In genomic region chr12:48680861-48681260, GRCh38 we compare ENCODE assay signal across 9 cellular contexts. TPM values are rescaled to one million over a fixed set of nuclear protein-coding genes. Genes with fewer than 3 reads are reported as not detected.
DNase-seq lines count a peak whose midpoint lies in the region; ATAC-seq, FAIRE-seq and TF ChIP-seq lines count a peak whose summit lies in the region.
"Had no signal": no experiment of that assay in that cellular context is flagged by ENCODE, and none has a peak within 500 bp of the region (broad histone marks: within the 10 kb centered on the region; RNA-seq: fewer than 3 reads in every experiment).

No MANE protein-coding gene starts in this region.

- no peak for ATAC-seq in activated CD8-positive, alpha-beta memory T cell treated with anti-CD3 and anti-CD28 coated beads, Interleukin-2, amount 10 ng/mL, durations not matched to agents 7 days and 5 days
- no peak for ATAC-seq in activated naive CD8-positive, alpha-beta T cell treated with anti-CD3 and anti-CD28 coated beads, Interleukin-2, amount 50 U/mL, for 24 hours
- ATAC-seq in HepG2 (no peak), GM21423 (IDR thresholded peaks at IDR 0.05; ENCODE audit: unreplicated experiment) (no peak)

- TF ChIP-seq EP300 in HepG2 (IDR thresholded peaks at IDR 0.05; ENCODE audit: low read depth in 2 of 2, low read length in 2 of 2) (no peak), HepG2 (CRISPR knock-in tag; IDR thresholded peaks at IDR 0.05; ENCODE audit: borderline replicate concordance) (no peak)

- CTCF ChIA-PET in activated CD8-positive, alpha-beta memory T cell treated with anti-CD3 and anti-CD28 coated beads, Interleukin-2, amount 10 ng/mL, durations not matched to agents 7 days and 5 days (lab: Charles Lee), result no interaction called here
- CTCF ChIA-PET in HepG2 (lab: Yijun Ruan, JAX; ENCODE audit: low intra/inter-chr PET ratio, low total read pairs), result no interaction called here

- H3K4me1 Mint-ChIP-seq in activated CD8-positive, alpha-beta memory T cell treated with anti-CD3 and anti-CD28 coated beads, Interleukin-2, amount 10 ng/mL, durations not matched to agents 7 days and 5 days, result peaks cover 50% of the 10 kb centered on the region
- peaks cover 51% of the 10 kb centered on the region for H3K4me1 Mint-ChIP-seq in activated naive CD8-positive, alpha-beta T cell treated with anti-CD3 and anti-CD28 coated beads, Interleukin-2, amount 50 U/mL, for 24 hours

- peak overlapping the region; percentile 96 for H3K9ac ChIP-seq in HepG2 (ENCODE audit: insufficient read depth, low read depth, low read length)

- H2AFZ ChIP-seq in HepG2 (ENCODE audit: low read length), result no peak overlapping the region

- H3K4me3 Mint-ChIP-seq in activated CD8-positive, alpha-beta memory T cell treated with anti-CD3 and anti-CD28 coated beads, Interleukin-2, amount 10 ng/mL, durations not matched to agents 7 days and 5 days, result peak overlapping the region; percentile 98
- H3K4me3 Mint-ChIP-seq in activated naive CD8-positive, alpha-beta T cell treated with anti-CD3 and anti-CD28 coated beads, Interleukin-2, amount 50 U/mL, for 24 hours, result peak overlapping the region; percentile 99

- H4K20me1 ChIP-seq in HepG2 (ENCODE audit: insufficient read depth, low read length), result peaks cover 10% of the 10 kb centered on the region; the same call in 1 of the 2 replicates

- H3K4me3 ChIP-seq in HepG2 (replicated peaks in 1 of 3; ENCODE audit: insufficient read depth in 1 of 3, low read depth in 2 of 3, low read length in 3 of 3) (peak overlapping the region; percentile 82 to 91 (median 85)), thymus (ENCODE audit: low read length) (peak overlapping the region; percentile 95)

- H3K9me3 ChIP-seq in HepG2 (ENCODE audit: low read length), result no peaks in the 10 kb centered on the region
- no peaks in the 10 kb centered on the region for H3K9me3 ChIP-seq in thymus (ENCODE audit: control insufficient read depth)

- H3K27ac ChIP-seq in HepG2 (ENCODE audit: extremely low read length, insufficient read depth, low read length), result peak overlapping the region; percentile 93
- H3K27ac ChIP-seq in thymus (ENCODE audit: low read depth), result no peak overlapping the region

- intact Hi-C loops in HepG2 (cut with micrococcal nuclease; ENCODE audit: unreplicated experiment), result no loop called here

- no TSS peak for BruUV-seq in HepG2 (replicated peaks; lab: Mats Ljungman, UMichigan)

- peaks cover 45% of the 10 kb centered on the region for H3K4me1 ChIP-seq in HepG2 (ENCODE audit: insufficient read depth, low read length)
- H3K4me1 ChIP-seq in thymus (ENCODE audit: control insufficient read depth, insufficient read depth, low read length), result peaks cover 13% of the 10 kb centered on the region

- H3K27me3 ChIP-seq in HepG2 (ENCODE audit: control insufficient read depth in 1 of 2, insufficient read depth in 2 of 2, low read length in 2 of 2) (no peaks in the 10 kb centered on the region; a peak in 1 of 5 replicates), thymus (ENCODE audit: control insufficient read depth, insufficient read depth) (no peaks in the 10 kb centered on the region)

- peaks cover 4 to 29% of the 10 kb centered on the region in 2 experiments; a peak in 3 of 5 replicates for H3K36me3 ChIP-seq in HepG2 (replicated peaks in 1 of 2; ENCODE audit: control insufficient read depth in 1 of 2, insufficient read depth in 2 of 2, low read length in 2 of 2)
- peaks cover 23% of the 10 kb centered on the region for H3K36me3 ChIP-seq in thymus (ENCODE audit: control insufficient read depth, insufficient read depth)

- WGBS in HepG2 (ENCODE audit: low lambda C conversion rate), result 63% methylated on average over 13 of the region's 13 CpGs
- 92% methylated on average over 13 of the region's 13 CpGs for WGBS in thymus

- H3K27ac Mint-ChIP-seq in activated CD8-positive, alpha-beta memory T cell treated with anti-CD3 and anti-CD28 coated beads, Interleukin-2, amount 10 ng/mL, durations not matched to agents 7 days and 5 days, result peak overlapping the region; percentile 96
- H3K27ac Mint-ChIP-seq in activated naive CD8-positive, alpha-beta T cell treated with anti-CD3 and anti-CD28 coated beads, Interleukin-2, amount 50 U/mL, for 24 hours, result peak overlapping the region; percentile 93

- no peak for FAIRE-seq in HepG2 (lab: Jason Lieb, UNC)

- in situ Hi-C loops in HepG2 (cut with HindIII; ENCODE audit: extremely low pct_ligation_motif_present, low pct_unique_long_range_greater_than_20kb), result no loop called here

- peaks cover 46% of the 10 kb centered on the region for H3K36me3 Mint-ChIP-seq in activated CD8-positive, alpha-beta memory T cell treated with anti-CD3 and anti-CD28 coated beads, Interleukin-2, amount 10 ng/mL, durations not matched to agents 7 days and 5 days
- peaks cover 49% of the 10 kb centered on the region for H3K36me3 Mint-ChIP-seq in activated naive CD8-positive, alpha-beta T cell treated with anti-CD3 and anti-CD28 coated beads, Interleukin-2, amount 50 U/mL, for 24 hours (ENCODE audit: low read depth)

- DNase-seq in activated CD8-positive, alpha-beta memory T cell treated with anti-CD3 and anti-CD28 coated beads, Interleukin-2, amount 10 ng/mL, durations not matched to agents 7 days and 5 days, result no peak
- no peak for DNase-seq in activated CD8-positive, alpha-beta memory T cell treated with anti-CD3 and anti-CD28 coated beads for 24 hours
- DNase-seq in activated naive CD8-positive, alpha-beta T cell treated with anti-CD3 and anti-CD28 coated beads, Interleukin-2, amount 50 U/mL, for 24 hours, result no peak
- DNase-seq in HepG2 (ENCODE audit: low spot score) (no peak), occipital lobe (lab: John Stamatoyannopoulos, UW) (no peak), HK-2 (ENCODE audit: unreplicated experiment) (no peak)
- DNase-seq: activated CD4-positive, alpha-beta T cell treated with anti-CD3 and anti-CD28 coated beads, Interleukin-2, amount 50 U/mL, for 1 hour had no signal

- H3K27me3 Mint-ChIP-seq in activated CD8-positive, alpha-beta memory T cell treated with anti-CD3 and anti-CD28 coated beads, Interleukin-2, amount 10 ng/mL, durations not matched to agents 7 days and 5 days, result no peaks in the 10 kb centered on the region
- H3K27me3 Mint-ChIP-seq in activated naive CD8-positive, alpha-beta T cell treated with anti-CD3 and anti-CD28 coated beads, Interleukin-2, amount 50 U/mL, for 24 hours, result no peaks in the 10 kb centered on the region

- POLR2A ChIA-PET in HepG2 (lab: Yijun Ruan, JAX), result no interaction called here

- peaks cover 59% of the 10 kb centered on the region for H3K79me2 ChIP-seq in HepG2 (ENCODE audit: insufficient read depth, low read length)

- peak overlapping the region; percentile 89 for H3K4me2 ChIP-seq in HepG2 (ENCODE audit: low read depth, low read length)

- no peak for TF ChIP-seq CTCF in HepG2 (CRISPR knock-in tag; IDR thresholded peaks at IDR 0.05)

- TF ChIP-seq POLR2A in HepG2 (IDR thresholded peaks at IDR 0.05; ENCODE audit: insufficient read depth in 1 of 2, low read depth in 2 of 2, low read length in 2 of 2), result no peak

- H3K9me3 Mint-ChIP-seq in activated CD8-positive, alpha-beta memory T cell treated with anti-CD3 and anti-CD28 coated beads, Interleukin-2, amount 10 ng/mL, durations not matched to agents 7 days and 5 days (ENCODE audit: low read depth), result no peaks in the 10 kb centered on the region
- H3K9me3 Mint-ChIP-seq in activated naive CD8-positive, alpha-beta T cell treated with anti-CD3 and anti-CD28 coated beads, Interleukin-2, amount 50 U/mL, for 24 hours, result no peaks in the 10 kb centered on the region

- TF ChIP-seq RAD21 in HepG2 (CRISPR knock-in tag; IDR thresholded peaks at IDR 0.05), result no peak

RNA-seq across cellular contexts. Expression of gene KANSL2, which starts 1.2 kb away (rescaled TPM):
- total RNA-seq in activated CD8-positive, alpha-beta memory T cell treated with anti-CD3 and anti-CD28 coated beads, Interleukin-2, amount 10 ng/mL, durations not matched to agents 7 days and 5 days, result 10 to 100 TPM; 56.6 to 57.7 TPM
- 40.1 and 41.3 TPM in 2 replicates for total RNA-seq in HepG2 (2016; rRNA removed; fragmentation: Illumina TruSeq; extraction: Trizol)
- total RNA-seq in HepG2 (2016; cell fraction: cytosol; rRNA removed; fragmentation: Illumina TruSeq; extraction: Trizol; ENCODE audit: low read depth), result 11.6 and 13.1 TPM in 2 replicates
- total RNA-seq in HepG2 (2016; cell fraction: insoluble cytoplasmic fraction; rRNA removed; fragmentation: Illumina TruSeq; extraction: Trizol), result 39.5 and 40.8 TPM in 2 replicates
- 20.4 and 20.6 TPM in 2 replicates for total RNA-seq in HepG2 (2016; cell fraction: membrane; rRNA removed; fragmentation: Illumina TruSeq; extraction: Trizol)
- 49.1 and 56.8 TPM in 2 replicates for total RNA-seq in HepG2 (2016; cell fraction: nucleus; rRNA removed; fragmentation: Illumina TruSeq; extraction: Trizol)
- 22.0 and 24.1 TPM in 2 replicates for polyA plus RNA-seq in HepG2 (2011; rRNA removed)
- polyA plus RNA-seq in HepG2 (2011; cell fraction: cytosol; rRNA removed), result 23.5 and 23.9 TPM in 2 replicates
- polyA plus RNA-seq in HepG2 (2011; cell fraction: nucleus; rRNA removed), result 38.4 and 46.5 TPM in 2 replicates
- 17.0 and 17.6 TPM in 2 replicates for polyA plus RNA-seq in HepG2 (2012)
- polyA plus RNA-seq in HepG2 (2016; cell fraction: cytosol; fragmentation: Illumina TruSeq; extraction: Trizol; ENCODE audit: low read depth), result 4.1 and 5.1 TPM in 2 replicates
- 26.9 and 31.9 TPM in 2 replicates for polyA plus RNA-seq in HepG2 (2016; cell fraction: insoluble cytoplasmic fraction; fragmentation: Illumina TruSeq; extraction: Trizol; ENCODE audit: low read depth)
- 6.4 and 6.7 TPM in 2 replicates for polyA plus RNA-seq in HepG2 (2016; cell fraction: membrane; fragmentation: Illumina TruSeq; extraction: Trizol; ENCODE audit: low read depth)
- polyA plus RNA-seq in HepG2 (2016; cell fraction: nucleus; fragmentation: Illumina TruSeq; extraction: Trizol; ENCODE audit: insufficient read depth, low read depth), result 56.2 and 75.3 TPM in 2 replicates
- polyA minus RNA-seq in HepG2 (2011; rRNA and poly(A)+ RNA removed; ENCODE audit: low replicate concordance), result 80.5 and 142 TPM in 2 replicates
- 21.1 and 21.6 TPM in 2 replicates for polyA minus RNA-seq in HepG2 (2011; cell fraction: cytosol; rRNA and poly(A)+ RNA removed)
- 102 and 110 TPM in 2 replicates for polyA minus RNA-seq in HepG2 (2011; cell fraction: nucleus; rRNA and poly(A)+ RNA removed)
- 70.1 TPM for polyA plus RNA-seq in thymus
- 58.6 TPM for total RNA-seq in occipital lobe

RNA-seq across cellular contexts. Expression of gene CCNT1, which starts 35.6 kb away (rescaled TPM):
- 10 to 100 TPM; 51.4 to 66.8 TPM for total RNA-seq in activated CD8-positive, alpha-beta memory T cell treated with anti-CD3 and anti-CD28 coated beads, Interleukin-2, amount 10 ng/mL, durations not matched to agents 7 days and 5 days
- total RNA-seq in HepG2 (2016; rRNA removed; fragmentation: Illumina TruSeq; extraction: Trizol), result 26.8 and 28.2 TPM in 2 replicates
- total RNA-seq in HepG2 (2016; cell fraction: cytosol; rRNA removed; fragmentation: Illumina TruSeq; extraction: Trizol; ENCODE audit: low read depth), result 1.8 and 2.3 TPM in 2 replicates
- 26.7 and 27.8 TPM in 2 replicates for total RNA-seq in HepG2 (2016; cell fraction: insoluble cytoplasmic fraction; rRNA removed; fragmentation: Illumina TruSeq; extraction: Trizol)
- 7.3 and 8.1 TPM in 2 replicates for total RNA-seq in HepG2 (2016; cell fraction: membrane; rRNA removed; fragmentation: Illumina TruSeq; extraction: Trizol)
- 37.9 and 44.9 TPM in 2 replicates for total RNA-seq in HepG2 (2016; cell fraction: nucleus; rRNA removed; fragmentation: Illumina TruSeq; extraction: Trizol)
- polyA plus RNA-seq in HepG2 (2011; rRNA removed), result 15.3 and 18.0 TPM in 2 replicates
- 6.5 and 9.2 TPM in 2 replicates for polyA plus RNA-seq in HepG2 (2011; cell fraction: cytosol; rRNA removed)
- 22.2 and 26.3 TPM in 2 replicates for polyA plus RNA-seq in HepG2 (2011; cell fraction: nucleus; rRNA removed)
- polyA plus RNA-seq in HepG2 (2012), result 8.8 and 11.3 TPM in 2 replicates
- 0.57 and 0.90 TPM in 2 replicates for polyA plus RNA-seq in HepG2 (2016; cell fraction: cytosol; fragmentation: Illumina TruSeq; extraction: Trizol; ENCODE audit: low read depth)
- polyA plus RNA-seq in HepG2 (2016; cell fraction: insoluble cytoplasmic fraction; fragmentation: Illumina TruSeq; extraction: Trizol; ENCODE audit: low read depth), result 6.8 and 7.5 TPM in 2 replicates
- 1.6 and 2.0 TPM in 2 replicates for polyA plus RNA-seq in HepG2 (2016; cell fraction: membrane; fragmentation: Illumina TruSeq; extraction: Trizol; ENCODE audit: low read depth)
- 36.1 and 37.6 TPM in 2 replicates for polyA plus RNA-seq in HepG2 (2016; cell fraction: nucleus; fragmentation: Illumina TruSeq; extraction: Trizol; ENCODE audit: insufficient read depth, low read depth)
- polyA minus RNA-seq in HepG2 (2011; rRNA and poly(A)+ RNA removed; ENCODE audit: low replicate concordance), result 28.4 and 91.5 TPM in 2 replicates
- 20.2 and 20.4 TPM in 2 replicates for polyA minus RNA-seq in HepG2 (2011; cell fraction: cytosol; rRNA and poly(A)+ RNA removed)
- polyA minus RNA-seq in HepG2 (2011; cell fraction: nucleus; rRNA and poly(A)+ RNA removed), result 43.1 and 62.9 TPM in 2 replicates
- 9.2 TPM for polyA plus RNA-seq in thymus
- total RNA-seq in occipital lobe, result 44.0 TPM
